ENCODE assay signal across 11 cellular contexts in the genomic region with DNA sequence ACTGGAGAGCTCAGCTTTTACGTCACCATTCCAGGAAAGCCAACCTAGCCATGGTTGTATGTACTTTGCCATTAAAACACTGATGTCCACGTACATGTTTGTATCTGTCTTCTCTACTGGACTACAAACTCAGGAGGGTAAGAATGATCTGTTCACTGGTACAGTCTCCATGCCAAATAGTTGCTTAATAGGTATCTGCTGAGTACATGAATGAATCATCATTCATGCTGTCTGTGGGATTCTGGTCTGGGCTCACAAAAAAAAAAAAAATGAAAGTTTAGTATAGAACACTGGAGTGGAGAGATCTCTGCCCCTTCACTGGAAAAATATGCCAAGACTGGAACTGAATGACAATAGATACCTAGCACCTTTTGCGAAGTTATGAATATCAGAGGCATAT.
DNase-seq lines count a peak whose midpoint lies in the region; ATAC-seq and TF ChIP-seq lines count a peak whose summit lies in the region.
"Had no signal": no experiment of that assay in that cellular context is flagged by ENCODE, and none has a peak within 500 bp of the region (broad histone marks: within the 10 kb centered on the region; RNA-seq: fewer than 3 reads in every experiment).

No MANE protein-coding gene starts in this region.

- H3K36me3 Mint-ChIP-seq in mesothelial cell of epicardium = no peaks in the 10 kb centered on the region

- no peaks in the 10 kb centered on the region for H3K9me3 Mint-ChIP-seq in mesothelial cell of epicardium

- H3K4me1 Mint-ChIP-seq in mesothelial cell of epicardium = no peaks in the 10 kb centered on the region

- intact Hi-C loops in posterior cingulate gyrus (cut with DNase I) = no loop called here
- intact Hi-C loops in head of caudate nucleus (cut with DNase I) = no loop called here

- H3K27ac ChIP-seq in AG04450 (ENCODE audit: low read depth, low read length) (no peak overlapping the region), foreskin keratinocyte (no peak overlapping the region), Peyer's patch (no peak overlapping the region)
- H3K27ac ChIP-seq: VCaP had no signal

- no peak overlapping the region for H3K4me3 Mint-ChIP-seq in mesothelial cell of epicardium

- no peaks in the 10 kb centered on the region for H3K36me3 ChIP-seq in Peyer's patch

- H3K9me3 ChIP-seq in AG04450 (ENCODE audit: control insufficient read depth, insufficient read depth, low read length) = no peaks in the 10 kb centered on the region
- H3K9me3 ChIP-seq in Peyer's patch = no peaks in the 10 kb centered on the region

- POLR2A ChIA-PET in AG04450 (lab: Yijun Ruan, JAX) = no interaction called here

- no peak for TF ChIP-seq CTCF in AG04450 (IDR thresholded peaks at IDR 0.05; ENCODE audit: low read depth, low read length)
- TF ChIP-seq CTCF in foreskin keratinocyte (conservative IDR thresholded peaks at IDR 0.05) = no peak
- TF ChIP-seq CTCF in Peyer's patch (IDR thresholded peaks at IDR 0.05) = no peak
- TF ChIP-seq CTCF in mesothelial cell of epicardium (IDR thresholded peaks at IDR 0.05; ENCODE audit: unreplicated experiment) = no peak

- no peak overlapping the region for H3K27ac Mint-ChIP-seq in mesothelial cell of epicardium

- no peak overlapping the region for H3K4me3 ChIP-seq in AG04450 (ENCODE audit: low read depth, low read length)
- no peak overlapping the region for H3K4me3 ChIP-seq in Peyer's patch

- ATAC-seq in SK-N-SH treated with all-trans-retinoic acid at 6 μM for 48 hours = peak; percentile 75
- ATAC-seq in foreskin keratinocyte = peak; percentile 89

- CTCF ChIA-PET in AG04450 (lab: Charles Lee) = no interaction called here

- H3K27me3 Mint-ChIP-seq in mesothelial cell of epicardium (ENCODE audit: low read depth) = peaks cover 2% of the 10 kb centered on the region

- H3K4me1 ChIP-seq in foreskin keratinocyte = no peaks in the 10 kb centered on the region
- no peaks in the 10 kb centered on the region for H3K4me1 ChIP-seq in Peyer's patch

- TF ChIP-seq POLR2A in Peyer's patch (IDR thresholded peaks at IDR 0.05) = no peak

- H3K27me3 ChIP-seq in AG04450 (ENCODE audit: control insufficient read depth, insufficient read depth, low read length) (no peaks in the 10 kb centered on the region), foreskin keratinocyte (no peaks in the 10 kb centered on the region), Peyer's patch (no peaks in the 10 kb centered on the region)

- peak; percentile 6 for DNase-seq in AG04450 (ENCODE audit: low read depth, low spot score)
- DNase-seq in H4 (ENCODE audit: low spot score) = peak; percentile 31
- peak; percentile 45 to 78 for DNase-seq in foreskin keratinocyte
- DNase-seq in Peyer's patch = no peak
- no peak for DNase-seq in posterior cingulate gyrus
- DNase-seq in mesothelial cell of epicardium (ENCODE audit: low spot score in 2 of 2, unreplicated experiment in 2 of 2) = no peak
- no peak for DNase-seq in head of caudate nucleus
- DNase-seq: cortex of kidney, NCI-H2107 had no signal

TF ChIP-seq in SK-N-SH treated with all-trans-retinoic acid at 6 μM for 48 hours, 23 proteins besides CTCF, POLR2A, EP300 and RAD21:
- TF ChIP-seq, protein P1, sequence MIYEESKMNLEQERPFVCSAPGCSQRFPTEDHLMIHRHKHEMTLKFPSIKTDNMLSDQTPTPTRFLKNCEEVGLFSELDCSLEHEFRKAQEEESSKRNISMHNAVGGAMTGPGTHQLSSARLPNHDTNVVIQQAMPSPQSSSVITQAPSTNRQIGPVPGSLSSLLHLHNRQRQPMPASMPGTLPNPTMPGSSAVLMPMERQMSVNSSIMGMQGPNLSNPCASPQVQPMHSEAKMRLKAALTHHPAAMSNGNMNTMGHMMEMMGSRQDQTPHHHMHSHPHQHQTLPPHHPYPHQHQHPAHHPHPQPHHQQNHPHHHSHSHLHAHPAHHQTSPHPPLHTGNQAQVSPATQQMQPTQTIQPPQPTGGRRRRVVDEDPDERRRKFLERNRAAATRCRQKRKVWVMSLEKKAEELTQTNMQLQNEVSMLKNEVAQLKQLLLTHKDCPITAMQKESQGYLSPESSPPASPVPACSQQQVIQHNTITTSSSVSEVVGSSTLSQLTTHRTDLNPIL (CRISPR knock-in tag; IDR thresholded peaks at IDR 0.05; ENCODE audit: low read depth) = no peak
- TF ChIP-seq ESRRG (CRISPR knock-in tag; IDR thresholded peaks at IDR 0.05) (no peak), ZFP3 (CRISPR knock-in tag; IDR thresholded peaks at IDR 0.05) (no peak), ZNF70 (CRISPR knock-in tag; IDR thresholded peaks at IDR 0.05) (no peak), ZC3H10 (CRISPR knock-in tag; IDR thresholded peaks at IDR 0.05) (no peak), ISL1 (CRISPR knock-in tag; IDR thresholded peaks at IDR 0.05) (peak; percentile 33; the same call in 1 of the 2 replicates)

Comparison
In these comparisons a context has a peak if more than half of its experiments do, and no peak if none do; other contexts are left out.
1. DNase-seq: peak in AG04450 (single experiment), H4 (single experiment) and foreskin keratinocyte (2 of 2); none in Peyer's patch (0 of 3), posterior cingulate gyrus (0 of 10), mesothelial cell of epicardium (0 of 2) and head of caudate nucleus (0 of 42).